17 cellular contexts compared by ENCODE assay signal in the genomic region with DNA sequence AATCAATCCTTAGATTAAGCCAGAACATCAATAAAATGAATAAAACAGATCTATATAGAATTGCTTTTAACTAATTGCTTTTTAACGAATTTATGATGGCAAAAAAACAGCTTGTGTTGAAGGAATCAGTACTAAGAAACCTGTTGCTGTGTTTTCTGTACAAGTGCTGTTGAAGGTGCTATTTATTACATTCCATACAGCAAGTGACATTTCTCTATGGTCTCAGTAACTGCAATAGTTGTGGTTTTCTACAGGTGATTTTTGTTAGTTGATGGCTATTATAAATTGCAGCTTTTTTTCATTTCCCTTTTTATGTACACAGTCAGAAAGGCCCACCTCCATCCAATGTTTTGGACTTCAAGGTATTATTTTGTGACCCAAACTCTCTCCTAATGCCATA.
"Had no signal": no experiment of that assay in that cellular context is flagged by ENCODE, and none has a peak within 500 bp of the region (broad histone marks: within the 10 kb centered on the region; RNA-seq: fewer than 3 reads in every experiment).

No MANE protein-coding gene starts in this region.

- H3K27me3 ChIP-seq: foreskin keratinocyte, neutrophil, sigmoid colon, stomach, transverse colon had no signal

- ATAC-seq: foreskin keratinocyte; naive thymus-derived CD4-positive, alpha-beta T cell had no signal

- H3K9me3 Mint-ChIP-seq: endodermal cell; naive thymus-derived CD4-positive, alpha-beta T cell had no signal

- H3K36me3 Mint-ChIP-seq: naive thymus-derived CD4-positive, alpha-beta T cell had no signal

- H3K4me3 Mint-ChIP-seq: endodermal cell; naive thymus-derived CD4-positive, alpha-beta T cell had no signal

- H3K9me3 ChIP-seq: neutrophil, sigmoid colon, stomach, thoracic aorta, transverse colon had no signal

- H3K36me3 ChIP-seq: neutrophil, sigmoid colon, stomach, thoracic aorta had no signal

- DNase-seq: effector CD4-positive, alpha-beta T cell; endodermal cell; erythroblast; foreskin keratinocyte; mammary epithelial cell; naive thymus-derived CD4-positive, alpha-beta T cell; posterior cingulate gyrus; sigmoid colon; stimulated activated CD4-positive, alpha-beta T cell treated with anti-CD3 and anti-CD28 coated beads, Interleukin-12 subunit alpha, Interleukin-12 subunit beta, amount 100 ng/mL, for 4 hours; stimulated activated naive CD4-positive, alpha-beta T cell; stomach; substantia nigra; transverse colon had no signal

- H3K4me1 Mint-ChIP-seq: naive thymus-derived CD4-positive, alpha-beta T cell had no signal

- H3K27ac Mint-ChIP-seq: endodermal cell; naive thymus-derived CD4-positive, alpha-beta T cell had no signal

- H3K27ac ChIP-seq: coronary artery, foreskin keratinocyte, neutrophil, sigmoid colon, skin epidermis, stomach, thoracic aorta, transverse colon had no signal

- H3K4me3 ChIP-seq: coronary artery, sigmoid colon, skin epidermis, stomach, thoracic aorta, transverse colon had no signal

- H3K27me3 Mint-ChIP-seq: naive thymus-derived CD4-positive, alpha-beta T cell had no signal
